1 cellular context compared by ENCODE assay signal in the genomic region with DNA sequence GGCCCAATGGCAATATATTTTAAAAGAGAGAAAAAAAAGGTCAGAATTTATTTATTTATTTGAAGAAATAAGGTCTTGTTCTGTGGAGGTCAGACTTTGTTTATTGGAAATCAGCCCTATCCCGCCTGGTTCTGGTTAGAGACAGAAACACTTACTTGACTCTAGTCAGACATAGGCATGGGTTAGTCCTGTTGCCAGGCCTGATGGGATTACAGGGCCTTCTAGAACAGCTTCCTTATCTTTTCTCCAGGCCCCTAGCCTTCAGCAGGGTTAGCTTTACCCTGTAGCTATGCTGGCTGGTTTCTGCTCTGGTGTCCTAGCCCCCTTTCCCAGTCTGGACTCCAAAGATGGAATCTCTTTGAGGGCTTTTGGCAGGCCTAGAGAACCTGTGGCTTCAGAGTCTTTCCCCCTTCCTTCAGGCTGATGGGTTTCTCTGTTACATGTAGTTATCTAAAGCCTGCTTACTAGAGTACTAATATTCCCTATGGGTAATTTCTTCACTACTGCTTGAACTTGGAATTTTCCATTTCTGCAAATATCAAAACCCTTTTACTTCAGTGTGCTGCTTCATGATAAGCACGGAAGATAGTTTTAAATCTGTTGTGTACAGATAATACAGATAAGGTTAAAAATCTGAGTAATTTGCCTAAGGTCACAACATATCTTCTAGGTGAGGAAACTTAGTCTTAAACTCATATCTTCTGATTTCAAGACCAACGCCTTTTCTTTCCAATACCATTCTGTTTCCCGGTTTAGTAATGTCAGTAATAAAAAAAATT.
TF ChIP-seq lines count a peak whose summit lies in the region.

No MANE protein-coding gene starts in this region.

TF ChIP-seq in K562, 482 proteins besides CTCF, POLR2A, EP300 and RAD21:
- peak; percentile 37; the same call in 1 of the 2 replicates for TF ChIP-seq TEAD4 (IDR thresholded peaks at IDR 0.05; ENCODE audit: low read length)
- TF ChIP-seq TEAD4 (CRISPR knock-in tag; IDR thresholded peaks at IDR 0.05; ENCODE audit: borderline replicate concordance), result no peak
- TF ChIP-seq KDM1A (IDR thresholded peaks at IDR 0.05), result peak; percentile 41 to 52; a peak in 3 of 4 replicates
- no peak for TF ChIP-seq GATAD2A (IDR thresholded peaks at IDR 0.05)
- no peak for TF ChIP-seq ZNF384 (IDR thresholded peaks at IDR 0.05; ENCODE audit: low read depth, low read length)
- no peak for TF ChIP-seq ZNF76 (CRISPR knock-in tag; IDR thresholded peaks at IDR 0.05; ENCODE audit: borderline replicate concordance)
- peak; percentile 39; the same call in 1 of the 2 replicates for TF ChIP-seq CBFA2T3 (IDR thresholded peaks at IDR 0.05)
- no peak for TF ChIP-seq DNMT1 (IDR thresholded peaks at IDR 0.05)
- TF ChIP-seq HMGN3 (IDR thresholded peaks at IDR 0.05; ENCODE audit: borderline replicate concordance, extremely low read depth, insufficient read length, low read depth, low read length), result no peak
- TF ChIP-seq GTF2A2 (tag; IDR thresholded peaks at IDR 0.05), result no peak
- TF ChIP-seq AFF4 (CRISPR knock-in tag; IDR thresholded peaks at IDR 0.05), result no peak
- no peak for TF ChIP-seq HDAC6 (IDR thresholded peaks at IDR 0.05; ENCODE audit: low read depth, low read length)
